Comparison of ENCODE assay signal across 26 cellular contexts in genomic region chr16:51120289-51121008, GRCh38. TPM values are rescaled to one million over a fixed set of nuclear protein-coding genes. Genes with fewer than 3 reads are reported as not detected.
"Had no signal": no experiment of that assay in that cellular context is flagged by ENCODE, and none has a peak within 500 bp of the region (broad histone marks: within the 10 kb centered on the region; RNA-seq: fewer than 3 reads in every experiment).

No MANE protein-coding gene starts in this region.

- H3K27ac ChIP-seq: breast epithelium, colonic mucosa, gastrocnemius medialis, upper lobe of left lung had no signal

- H3K4me1 ChIP-seq: breast epithelium, colonic mucosa, gastrocnemius medialis, upper lobe of left lung had no signal

- ATAC-seq: activated CD4-positive, alpha-beta T cell treated with anti-CD3 and anti-CD28 coated beads for 36 hours; activated T-cell treated with anti-CD3 and anti-CD28 coated beads, Interleukin-2, amount 50 U/mL, for 4 hours; effector memory CD8-positive, alpha-beta T cell; esophagus mucosa; gastrocnemius medialis; left colon; naive thymus-derived CD4-positive, alpha-beta T cell; stimulated activated naive CD8-positive, alpha-beta T cell treated with anti-CD3 and anti-CD28 coated beads, Interleukin-15, Interleukin-2, amounts not matched to agents 100 U/mL and 50 U/mL, for 24 hours had no signal

- H3K9me3 ChIP-seq: breast epithelium, colonic mucosa, gastrocnemius medialis, upper lobe of left lung had no signal

- DNase-seq: activated B cell treated with CpG ODN at 0.5 μM for 24 hours; activated CD4-positive, alpha-beta T cell treated with anti-CD3 and anti-CD28 coated beads for 36 hours; activated CD4-positive, alpha-beta T cell treated with anti-CD3 and anti-CD28 coated beads, Interleukin-2, amount 50 U/mL, for 4 hours; activated CD8-positive, alpha-beta memory T cell treated with anti-CD3 and anti-CD28 coated beads for 24 hours; activated CD8-positive, alpha-beta memory T cell treated with anti-CD3 and anti-CD28 coated beads, Interleukin-2, amount 50 U/mL, for 48 hours; activated naive CD4-positive, alpha-beta T cell treated with anti-CD3 and anti-CD28 coated beads for 36 hours; activated naive CD8-positive, alpha-beta T cell treated with anti-CD3 and anti-CD28 coated beads, Interleukin-2, amount 10 ng/mL, durations not matched to agents 7 days and 5 days; activated T-cell treated with anti-CD3 and anti-CD28 coated beads, Interleukin-2, amount 50 U/mL, for 4 hours; amniotic stem cell; colonic mucosa; effector memory CD8-positive, alpha-beta T cell; gastrocnemius medialis; left colon; naive thymus-derived CD4-positive, alpha-beta T cell; retina; stimulated activated CD4-positive, alpha-beta T cell treated with anti-CD3 and anti-CD28 coated beads, Interleukin-12 subunit alpha, Interleukin-12 subunit beta, amount 100 ng/mL, for 4 hours; stimulated activated CD4-positive, alpha-beta T cell treated with anti-CD3 and anti-CD28 coated beads, Interleukin-4, amount 100 ng/mL, for 4 hours; stimulated activated naive CD8-positive, alpha-beta T cell treated with anti-CD3 and anti-CD28 coated beads, Interleukin-15, Interleukin-2, amounts not matched to agents 100 U/mL and 50 U/mL, for 24 hours; T1000; upper lobe of left lung had no signal

- H3K4me3 ChIP-seq: breast epithelium, colonic mucosa, gastrocnemius medialis, lung, upper lobe of left lung had no signal

- H3K27me3 ChIP-seq: breast epithelium, colonic mucosa, gastrocnemius medialis, upper lobe of left lung had no signal

- H3K36me3 ChIP-seq: breast epithelium, colonic mucosa, gastrocnemius medialis, upper lobe of left lung had no signal

RNA-seq across cellular contexts. Expression of gene SALL1, which starts 30.6 kb away (rescaled TPM):
- total RNA-seq: activated B cell treated with CpG ODN at 0.5 μM for 24 hours; activated CD4-positive, alpha-beta T cell treated with anti-CD3 and anti-CD28 coated beads for 36 hours; activated naive CD4-positive, alpha-beta T cell treated with anti-CD3 and anti-CD28 coated beads for 36 hours; activated naive CD8-positive, alpha-beta T cell treated with anti-CD3 and anti-CD28 coated beads, Interleukin-2, amount 10 ng/mL, durations not matched to agents 7 days and 5 days; activated T-cell treated with anti-CD3 and anti-CD28 coated beads, Interleukin-2, amount 50 U/mL, for 4 hours; activated T-helper 2 cell treated with anti-CD3 and anti-CD28 coated beads, Interferon-gamma antibody, Interleukin-2, Interleukin-4, amounts not matched to agents 10 μg/mL and 5 μg/mL and 100 μg/mL, durations not matched to agents 14 hours and 24 hours and 36 hours; endothelial cell of umbilical vein; esophagus mucosa; naive thymus-derived CD4-positive, alpha-beta T cell; T-helper 1 cell treated with Interleukin-12 subunit alpha and Interleukin-12 subunit beta and Interleukin-4 antibody, amounts not matched to agents 30 ng/mL and 1 ng/mL, for 36 hours had no signal
- polyA plus RNA-seq: endothelial cell of umbilical vein; lung; naive thymus-derived CD4-positive, alpha-beta T cell had no signal
